ENCODE assay signal across 22 cellular contexts in the genomic region with DNA sequence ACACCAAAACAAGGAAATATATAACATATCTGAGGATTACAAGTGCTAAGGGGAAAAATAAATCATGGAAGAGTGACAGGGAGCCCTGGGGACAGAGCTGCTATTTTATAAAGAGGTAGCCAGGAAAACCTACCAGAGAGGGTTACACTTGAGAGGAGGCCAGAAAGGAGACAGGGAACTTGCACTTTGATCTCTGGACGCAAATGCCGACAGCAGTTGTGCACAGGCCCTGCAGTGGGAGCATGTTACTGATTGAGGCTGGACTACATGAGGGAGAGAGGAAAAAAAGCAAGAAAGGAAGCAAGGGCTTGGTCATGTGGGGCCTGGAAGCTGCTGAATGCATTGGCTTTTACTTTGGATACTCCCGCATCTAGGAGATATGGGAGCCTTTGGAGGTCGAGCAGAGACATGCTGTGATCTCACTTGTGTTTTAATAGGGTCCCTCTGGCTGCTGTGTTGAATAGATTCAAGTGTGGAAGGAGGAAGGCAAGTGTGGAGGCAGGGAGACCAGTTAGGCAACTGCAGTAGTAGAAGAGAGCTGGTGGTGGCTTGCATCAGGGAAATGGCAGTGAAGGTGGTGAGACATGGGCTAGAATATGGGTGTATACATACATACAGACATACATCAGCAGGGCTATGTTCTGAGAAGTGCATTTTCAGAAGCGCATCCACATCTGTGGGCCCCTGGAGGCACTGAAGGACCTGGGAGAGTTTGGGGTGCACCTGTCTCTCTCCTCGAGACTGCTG. TPM values are rescaled to one million over a fixed set of nuclear protein-coding genes. Genes with fewer than 3 reads are reported as not detected.
DNase-seq lines count a peak whose midpoint lies in the region; ATAC-seq and TF ChIP-seq lines count a peak whose summit lies in the region.
"Had no signal": no experiment of that assay in that cellular context is flagged by ENCODE, and none has a peak within 500 bp of the region (broad histone marks: within the 10 kb centered on the region; RNA-seq: fewer than 3 reads in every experiment).

No MANE protein-coding gene starts in this region.

- H3K27me3 Mint-ChIP-seq in osteocyte (ENCODE audit: unreplicated experiment), result no peaks in the 10 kb centered on the region
- no peaks in the 10 kb centered on the region for H3K27me3 Mint-ChIP-seq in neural progenitor cell (ENCODE audit: insufficient read depth, low read depth)
- H3K27me3 Mint-ChIP-seq: effector memory CD8-positive, alpha-beta T cell; T-cell had no signal

- H3K9me3 ChIP-seq in BLaER1 (no peaks in the 10 kb centered on the region), gastroesophageal sphincter (no peaks in the 10 kb centered on the region), A673 (ENCODE audit: low read depth, low read length, poor library complexity, severe bottlenecking) (no peaks in the 10 kb centered on the region), neural progenitor cell (ENCODE audit: low read depth) (no peaks in the 10 kb centered on the region)
- H3K9me3 ChIP-seq: thyroid gland had no signal

- H2AFZ ChIP-seq in neural progenitor cell (replicated peaks), result no peak overlapping the region

- H3K27me3 ChIP-seq in BLaER1 (no peaks in the 10 kb centered on the region), gastroesophageal sphincter (no peaks in the 10 kb centered on the region), A673 (replicated peaks; ENCODE audit: insufficient read depth, low read depth, low read length, poor library complexity) (no peaks in the 10 kb centered on the region), neural progenitor cell (no peaks in the 10 kb centered on the region)
- H3K27me3 ChIP-seq: thyroid gland had no signal

- no TSS peak for BruUV-seq in A673 (replicated peaks; lab: Mats Ljungman, UMichigan)

- no peak for TF ChIP-seq EP300 in gastroesophageal sphincter (IDR thresholded peaks at IDR 0.05)

- ATAC-seq in gastroesophageal sphincter (no peak), GM18505 (IDR thresholded peaks at IDR 0.05; ENCODE audit: unreplicated experiment) (no peak)
- ATAC-seq in stimulated activated naive CD8-positive, alpha-beta T cell treated with anti-CD3 and anti-CD28 coated beads, Interleukin-15, Interleukin-2, amounts not matched to agents 100 U/mL and 50 U/mL, for 24 hours, result no peak
- ATAC-seq: effector memory CD8-positive, alpha-beta T cell; Panc1 had no signal

- no peaks in the 10 kb centered on the region for H3F3A ChIP-seq in neural progenitor cell (ENCODE audit: low read depth)

- 44 to 46% methylated on average over 6 of the region's 6 CpGs for WGBS in gastroesophageal sphincter (ENCODE audit: low coverage in 1 of 2), 2 donors

- POLR2A ChIA-PET in A673 (lab: Charles Lee; ENCODE audit: low non-redundant PET), result no interaction called here

- H3K27ac Mint-ChIP-seq in osteocyte (ENCODE audit: unreplicated experiment) (no peak overlapping the region), neural progenitor cell (no peak overlapping the region)

- peaks cover 72% of the 10 kb centered on the region for H3K4me1 ChIP-seq in BLaER1
- peaks cover 9 to 70% (median 50%) of the 10 kb centered on the region in 3 donors for H3K4me1 ChIP-seq in gastroesophageal sphincter
- peaks cover 20% of the 10 kb centered on the region for H3K4me1 ChIP-seq in A673 (ENCODE audit: insufficient read depth, low read length, poor library complexity, severe bottlenecking)
- no peaks in the 10 kb centered on the region for H3K4me1 ChIP-seq in neural progenitor cell

- no peak for TF ChIP-seq POLR2A in gastroesophageal sphincter (IDR thresholded peaks at IDR 0.05)
- TF ChIP-seq POLR2A in GM18505 (IDR thresholded peaks at IDR 0.05; ENCODE audit: borderline replicate concordance, extremely low read depth, insufficient read depth, insufficient read length), result no peak

- CTCF ChIA-PET in A673 (lab: Charles Lee), result no interaction called here

- H3K4me3 Mint-ChIP-seq in osteocyte (ENCODE audit: unreplicated experiment), result no peak overlapping the region
- H3K4me3 Mint-ChIP-seq in neural progenitor cell, result no peak overlapping the region
- H3K4me3 Mint-ChIP-seq: effector memory CD8-positive, alpha-beta T cell; T-cell had no signal

- H3K4me1 Mint-ChIP-seq in osteocyte (ENCODE audit: unreplicated experiment) (peaks cover 38% of the 10 kb centered on the region), neural progenitor cell (peaks cover 6% of the 10 kb centered on the region)

- peaks cover 5% of the 10 kb centered on the region for H3K36me3 Mint-ChIP-seq in osteocyte (ENCODE audit: unreplicated experiment)
- H3K36me3 Mint-ChIP-seq in neural progenitor cell, result peaks cover 5% of the 10 kb centered on the region
- H3K36me3 Mint-ChIP-seq: T-cell had no signal

- H3K9me3 Mint-ChIP-seq in osteocyte (ENCODE audit: unreplicated experiment), result no peaks in the 10 kb centered on the region
- H3K9me3 Mint-ChIP-seq in neural progenitor cell, result no peaks in the 10 kb centered on the region
- H3K9me3 Mint-ChIP-seq: effector memory CD8-positive, alpha-beta T cell; T-cell had no signal

- no peak for TF ChIP-seq CTCF in gastroesophageal sphincter (IDR thresholded peaks at IDR 0.05)
- TF ChIP-seq CTCF in osteocyte (IDR thresholded peaks at IDR 0.05), result no peak
- TF ChIP-seq CTCF in A673 (conservative IDR thresholded peaks at IDR 0.05; ENCODE audit: low read depth, low read length), result no peak
- no peak for TF ChIP-seq CTCF in neural progenitor cell (IDR thresholded peaks at IDR 0.05)

- no peaks in the 10 kb centered on the region for H3K79me2 ChIP-seq in neural progenitor cell (ENCODE audit: low read depth)

- DNase-seq in HuH-7.5 (ENCODE audit: low spot score) (peak; percentile 28), osteocyte (ENCODE audit: extremely low spot score, unreplicated experiment) (peak; percentile 42), A673 (ENCODE audit: low spot score) (no peak), neural progenitor cell (ENCODE audit: low spot score) (no peak)
- DNase-seq in stimulated activated naive CD8-positive, alpha-beta T cell treated with anti-CD3 and anti-CD28 coated beads, Interleukin-15, Interleukin-2, amounts not matched to agents 100 U/mL and 50 U/mL, for 24 hours, result no peak
- DNase-seq: activated CD4-positive, CD25-positive, alpha-beta regulatory T cell; activated CD8-positive, alpha-beta memory T cell treated with anti-CD3 and anti-CD28 coated beads, Interleukin-2, amount 50 U/mL, for 4 hours; activated naive CD4-positive, alpha-beta T cell; effector memory CD8-positive, alpha-beta T cell; foreskin fibroblast; NCI-H1930; NCI-H526; stimulated activated CD4-positive, alpha-beta T cell treated with anti-CD3 and anti-CD28 coated beads, Interleukin-1b, Interleukin-23, amount 100 ng/mL, for 48 hours; T-cell; thyroid gland had no signal

- no peak overlapping the region for H3K27ac ChIP-seq in BLaER1
- peak overlapping the region; percentile 55 to 83 (median 79) for H3K27ac ChIP-seq in gastroesophageal sphincter
- H3K27ac ChIP-seq in A673 (ENCODE audit: low read depth, low read length, poor library complexity, severe bottlenecking), result no peak overlapping the region
- no peak overlapping the region for H3K27ac ChIP-seq in neural progenitor cell

- H3K4me2 ChIP-seq in BLaER1 (peak overlapping the region; percentile 63), neural progenitor cell (no peak overlapping the region)

- no peak overlapping the region for H3K4me3 ChIP-seq in BLaER1
- H3K4me3 ChIP-seq in gastroesophageal sphincter, result no peak overlapping the region
- H3K4me3 ChIP-seq in A673 (ENCODE audit: low read depth, low read length, poor library complexity, severe bottlenecking), result no peak overlapping the region
- H3K4me3 ChIP-seq in neural progenitor cell, result no peak overlapping the region
- H3K4me3 ChIP-seq: thyroid gland had no signal

- peaks cover 14% of the 10 kb centered on the region for H4K20me1 ChIP-seq in BLaER1
- H4K20me1 ChIP-seq in neural progenitor cell (ENCODE audit: low read depth), result peaks cover 3% of the 10 kb centered on the region

- intact Hi-C loops in A673 (cut with micrococcal nuclease; ENCODE audit: unreplicated experiment), result no loop called here

- no peaks in the 10 kb centered on the region for H3K36me3 ChIP-seq in BLaER1
- peaks cover 0 to 13% of the 10 kb centered on the region in 2 donors for H3K36me3 ChIP-seq in gastroesophageal sphincter
- H3K36me3 ChIP-seq in A673 (ENCODE audit: insufficient read depth, low read length, poor library complexity, severe bottlenecking), result peaks cover 5% of the 10 kb centered on the region
- no peaks in the 10 kb centered on the region for H3K36me3 ChIP-seq in neural progenitor cell
- H3K36me3 ChIP-seq: thyroid gland had no signal

- H3K9ac ChIP-seq in BLaER1, result no peak overlapping the region
- H3K9ac ChIP-seq in neural progenitor cell, result no peak overlapping the region

RNA-seq across cellular contexts. Expression of a gene that starts 26.2 kb away (rescaled TPM):
- 10 to 100 TPM in 3 of 4 donors, 1 to 10 TPM in 1; 5.6 to 31.8 (median 20.4) TPM for total RNA-seq in gastroesophageal sphincter
- 4.4 and 5.3 TPM in 2 replicates for total RNA-seq in osteocyte
- total RNA-seq in A673 (2021), result 3.8 and 4.0 TPM in 2 replicates
- 5.2 and 5.9 TPM in 2 replicates for total RNA-seq in neural progenitor cell (ENCODE audit: low replicate concordance)

RNA-seq across cellular contexts. Expression of a gene that starts 45.5 kb away (rescaled TPM):
- total RNA-seq in gastroesophageal sphincter (100 to 1,000 TPM; 115 to 212 (median 131) TPM), osteocyte (1.5 and 2.0 TPM in 2 replicates), A673 (2021) (0.11 and 0.17 TPM in 2 replicates), neural progenitor cell (ENCODE audit: low replicate concordance) (5.0 and 7.8 TPM in 2 replicates)
- total RNA-seq: HT-29, M059J, pulmonary artery endothelial cell had no signal

Comparison
In these comparisons a context has a peak if more than half of its experiments do, and no peak if none do; other contexts are left out.
1. H3K27ac ChIP-seq: peak in gastroesophageal sphincter (4 of 4); none in BLaER1 (single experiment), A673 (single experiment) and neural progenitor cell (single experiment).
2. DNase-seq: peak in HuH-7.5 (single experiment) and osteocyte (single experiment); none in stimulated activated naive CD8-positive, alpha-beta T cell treated with anti-CD3 and anti-CD28 coated beads, Interleukin-15, Interleukin-2, amounts not matched to agents 100 U/mL and 50 U/mL, for 24 hours (single experiment), A673 (single experiment) and neural progenitor cell (single experiment).
3. RNA of a gene that starts 45.5 kb away (total RNA-seq): 115 to 212 TPM in gastroesophageal sphincter; 5.0 to 7.8 TPM in neural progenitor cell, 1.5 to 2.0 TPM in osteocyte and 0.11 to 0.17 TPM in A673; every median in the first group is over 10 times any median in the second.